In genomic region chr2:120237491-120237902, GRCh38 we compare ENCODE assay signal across 1 cellular context.
TF ChIP-seq lines count a peak whose summit lies in the region.

No MANE protein-coding gene starts in this region.

TF ChIP-seq in H1, 55 proteins besides CTCF, POLR2A, EP300 and RAD21:
- TF ChIP-seq BRCA1 (IDR thresholded peaks at IDR 0.05; ENCODE audit: low read depth, low read length): no peak
- TF ChIP-seq JUN (IDR thresholded peaks at IDR 0.05; ENCODE audit: low read depth, low read length): no peak
- TF ChIP-seq SIN3A (conservative IDR thresholded peaks at IDR 0.05 in 1 of 2, IDR thresholded peaks at IDR 0.05 in 1 of 2; ENCODE audit: low read depth in 1 of 2, low read length in 2 of 2): no peak
- TF ChIP-seq CBX5 (IDR thresholded peaks at IDR 0.05; ENCODE audit: low read depth, low read length): no peak
- no peak for TF ChIP-seq CHD2 (IDR thresholded peaks at IDR 0.05; ENCODE audit: low read length)
- TF ChIP-seq RXRA (IDR thresholded peaks at IDR 0.05; ENCODE audit: insufficient read depth, low read depth, low read length): no peak
- no peak for TF ChIP-seq USF2 (IDR thresholded peaks at IDR 0.05; ENCODE audit: low read length)
- no peak for TF ChIP-seq SP4 (IDR thresholded peaks at IDR 0.05; ENCODE audit: low read length)
- no peak for TF ChIP-seq MAFK (IDR thresholded peaks at IDR 0.05; ENCODE audit: low read depth, low read length)
- TF ChIP-seq BACH1 (IDR thresholded peaks at IDR 0.05; ENCODE audit: low read length): no peak
- TF ChIP-seq EZH2 (IDR thresholded peaks at IDR 0.05; ENCODE audit: low read depth, low read length, severe bottlenecking): no peak
- no peak for TF ChIP-seq CHD1 (IDR thresholded peaks at IDR 0.05; ENCODE audit: low read depth, low read length)
- TF ChIP-seq TAF1 (IDR thresholded peaks at IDR 0.05; ENCODE audit: low read depth, low read length): no peak
- TF ChIP-seq SAP30 (IDR thresholded peaks at IDR 0.05; ENCODE audit: insufficient read depth, insufficient replicate concordance, low read length): no peak
- no peak for TF ChIP-seq CTBP2 (IDR thresholded peaks at IDR 0.05; ENCODE audit: borderline replicate concordance, insufficient read depth, insufficient read length, low read length)
- TF ChIP-seq KDM1A (IDR thresholded peaks at IDR 0.05; ENCODE audit: borderline replicate concordance, low read length): no peak
- TF ChIP-seq RNF2 (IDR thresholded peaks at IDR 0.05; ENCODE audit: borderline replicate concordance, low read depth, low read length, missing control alignments, poor library complexity, severe bottlenecking): no peak
TF ChIP-seq in H1: peak in this region for 0.
